11 cellular contexts compared by ENCODE assay signal in the genomic region with DNA sequence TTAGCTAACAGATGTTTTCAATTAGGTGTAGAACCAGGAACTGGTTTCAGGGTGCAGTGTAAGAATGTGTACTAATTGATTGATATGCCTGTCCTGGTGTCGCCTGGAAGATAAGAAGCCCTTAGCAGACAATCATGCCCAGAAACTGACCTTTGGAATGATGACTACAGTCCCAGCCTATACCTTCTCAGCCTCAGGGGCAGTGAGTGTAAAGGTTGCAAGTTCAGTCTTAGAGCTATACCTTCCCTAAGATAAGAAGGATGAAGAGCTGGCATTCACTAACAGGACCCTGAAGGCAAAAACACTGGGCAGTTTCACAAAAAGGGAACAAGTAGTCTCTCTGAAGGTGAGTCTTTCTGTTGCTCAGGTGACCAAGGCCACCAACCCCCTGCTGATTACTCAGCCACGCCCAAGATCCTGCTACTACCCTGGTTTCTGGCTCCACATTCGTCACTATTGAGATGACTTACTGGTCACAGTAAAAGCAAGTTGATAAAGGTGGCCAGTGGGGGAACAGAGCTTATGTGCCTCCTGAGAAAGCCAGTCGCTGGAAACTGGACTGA.
DNase-seq lines count a peak whose midpoint lies in the region; ATAC-seq and TF ChIP-seq lines count a peak whose summit lies in the region.
"Had no signal": no experiment of that assay in that cellular context is flagged by ENCODE, and none has a peak within 500 bp of the region (broad histone marks: within the 10 kb centered on the region; RNA-seq: fewer than 3 reads in every experiment).

No MANE protein-coding gene starts in this region.

- no peak overlapping the region for H3K4me3 Mint-ChIP-seq in activated CD4-positive, alpha-beta T cell treated with anti-CD3 and anti-CD28 coated beads, Interleukin-2, amount 10 ng/mL, durations not matched to agents 7 days and 5 days

- TF ChIP-seq CTCF in brain microvascular endothelial cell (IDR thresholded peaks at IDR 0.05; ENCODE audit: low read depth, low read length, missing control alignments), result no peak
- no peak for TF ChIP-seq CTCF in lower lobe of right lung (IDR thresholded peaks at IDR 0.05)
- no peak for TF ChIP-seq CTCF in upper lobe of left lung (IDR thresholded peaks at IDR 0.05)

- ATAC-seq in lower lobe of right lung, result peak; percentile 8 to 20
- no peak for ATAC-seq in upper lobe of left lung (ENCODE audit: low FRiP score in 2 of 2)

- H3K9me3 Mint-ChIP-seq in activated CD4-positive, alpha-beta T cell treated with anti-CD3 and anti-CD28 coated beads, Interleukin-2, amount 10 ng/mL, durations not matched to agents 7 days and 5 days, result no peaks in the 10 kb centered on the region

- peak overlapping the region; percentile 20 for H3K27ac ChIP-seq in brain microvascular endothelial cell
- peak overlapping the region; percentile 66 for H3K27ac ChIP-seq in lower lobe of right lung
- peak overlapping the region; percentile 61 to 72 (median 66) for H3K27ac ChIP-seq in upper lobe of left lung

- WGBS in upper lobe of left lung, 2 donors, result 75 to 79% methylated on average over 4 of the region's 4 CpGs

- no peaks in the 10 kb centered on the region for H3K36me3 ChIP-seq in brain microvascular endothelial cell (replicated peaks)
- no peaks in the 10 kb centered on the region for H3K36me3 ChIP-seq in lower lobe of right lung
- no peaks in the 10 kb centered on the region for H3K36me3 ChIP-seq in upper lobe of left lung
- H3K36me3 ChIP-seq: MG63 had no signal

- H3K4me1 Mint-ChIP-seq in activated CD4-positive, alpha-beta T cell treated with anti-CD3 and anti-CD28 coated beads, Interleukin-2, amount 10 ng/mL, durations not matched to agents 7 days and 5 days, result peaks cover 89% of the 10 kb centered on the region

- no peak for TF ChIP-seq POLR2A in upper lobe of left lung (IDR thresholded peaks at IDR 0.05)

- H3K27me3 Mint-ChIP-seq in activated CD4-positive, alpha-beta T cell treated with anti-CD3 and anti-CD28 coated beads, Interleukin-2, amount 10 ng/mL, durations not matched to agents 7 days and 5 days, result no peaks in the 10 kb centered on the region

- H3K4me3 ChIP-seq in brain microvascular endothelial cell (ENCODE audit: low read depth, low read length), result no peak overlapping the region
- no peak overlapping the region for H3K4me3 ChIP-seq in lower lobe of right lung
- H3K4me3 ChIP-seq in upper lobe of left lung, result no peak overlapping the region
- H3K4me3 ChIP-seq: MG63 had no signal

- H3K27ac Mint-ChIP-seq in activated CD4-positive, alpha-beta T cell treated with anti-CD3 and anti-CD28 coated beads, Interleukin-2, amount 10 ng/mL, durations not matched to agents 7 days and 5 days, result peak overlapping the region; percentile 80

- CTCF ChIA-PET in activated CD4-positive, alpha-beta T cell treated with anti-CD3 and anti-CD28 coated beads, Interleukin-2, amount 10 ng/mL, durations not matched to agents 7 days and 5 days (lab: Charles Lee), result interaction anchor here (2.4 kb wide), 1 partner anchor 10 kb away, joined by 6 read pairs; no protein-coding TSS in a partner anchor

- H3K36me3 Mint-ChIP-seq in activated CD4-positive, alpha-beta T cell treated with anti-CD3 and anti-CD28 coated beads, Interleukin-2, amount 10 ng/mL, durations not matched to agents 7 days and 5 days (ENCODE audit: low read depth), result peaks cover 10% of the 10 kb centered on the region

- no peaks in the 10 kb centered on the region for H3K27me3 ChIP-seq in brain microvascular endothelial cell (replicated peaks)
- H3K27me3 ChIP-seq in lower lobe of right lung (ENCODE audit: low read depth), result no peaks in the 10 kb centered on the region
- no peaks in the 10 kb centered on the region for H3K27me3 ChIP-seq in upper lobe of left lung
- H3K27me3 ChIP-seq: MG63 had no signal

- TF ChIP-seq EP300 in upper lobe of left lung (IDR thresholded peaks at IDR 0.05), result no peak

- in situ Hi-C loops in brain microvascular endothelial cell (cut with HindIII; ENCODE audit: low pct_ligation_motif_present, low sequenced_read_pairs), result no loop called here

- H3K4me1 ChIP-seq in lower lobe of right lung, result peaks cover 68% of the 10 kb centered on the region
- peaks cover 44 to 76% (median 55%) of the 10 kb centered on the region in 4 donors for H3K4me1 ChIP-seq in upper lobe of left lung

- intact Hi-C loops in lower lobe of right lung (cut with DNase I), result no loop called here

- no peaks in the 10 kb centered on the region for H3K9me3 ChIP-seq in lower lobe of right lung
- no peaks in the 10 kb centered on the region for H3K9me3 ChIP-seq in upper lobe of left lung
- H3K9me3 ChIP-seq: MG63 had no signal

- POLR2A ChIA-PET in activated CD4-positive, alpha-beta T cell treated with anti-CD3 and anti-CD28 coated beads, Interleukin-2, amount 10 ng/mL, durations not matched to agents 7 days and 5 days (lab: Charles Lee), result no interaction called here

- no peak for DNase-seq in activated CD4-positive, alpha-beta T cell treated with anti-CD3 and anti-CD28 coated beads, Interleukin-2, amount 10 ng/mL, durations not matched to agents 7 days and 5 days
- no peak for DNase-seq in activated CD4-positive, alpha-beta T cell treated with anti-CD3 and anti-CD28 coated beads for 48 hours
- DNase-seq in brain microvascular endothelial cell (no peak), lower lobe of right lung (no peak), upper lobe of left lung (peak in 1 of 2 donors; percentile 58), COR-L47 (lab: John Stamatoyannopoulos, UW) (no peak), amygdala (lab: John Stamatoyannopoulos, UW) (no peak)
- no peak for DNase-seq in NK-92 treated with Interleukin-12 subunit alpha and Interleukin-12 subunit beta, amount 100 ng/mL, for 24 hours (lab: John Stamatoyannopoulos, UW)
- DNase-seq: activated effector memory CD4-positive, alpha-beta T cell treated with anti-CD3 and anti-CD28 coated beads, Interleukin-2, amount 50 U/mL, for 16 hours; MG63; SIG-M5 had no signal

Comparison
In these comparisons a context has a peak if more than half of its experiments do, and no peak if none do; other contexts are left out.
1. ATAC-seq: peak in lower lobe of right lung (2 of 2); none in upper lobe of left lung (0 of 2).
2. Peak in every context shown above with its lines, with median percentiles within 50 percentile points of each other: H3K27ac ChIP-seq.